Comparison of ENCODE assay signal across 1 cellular context in the genomic region with DNA sequence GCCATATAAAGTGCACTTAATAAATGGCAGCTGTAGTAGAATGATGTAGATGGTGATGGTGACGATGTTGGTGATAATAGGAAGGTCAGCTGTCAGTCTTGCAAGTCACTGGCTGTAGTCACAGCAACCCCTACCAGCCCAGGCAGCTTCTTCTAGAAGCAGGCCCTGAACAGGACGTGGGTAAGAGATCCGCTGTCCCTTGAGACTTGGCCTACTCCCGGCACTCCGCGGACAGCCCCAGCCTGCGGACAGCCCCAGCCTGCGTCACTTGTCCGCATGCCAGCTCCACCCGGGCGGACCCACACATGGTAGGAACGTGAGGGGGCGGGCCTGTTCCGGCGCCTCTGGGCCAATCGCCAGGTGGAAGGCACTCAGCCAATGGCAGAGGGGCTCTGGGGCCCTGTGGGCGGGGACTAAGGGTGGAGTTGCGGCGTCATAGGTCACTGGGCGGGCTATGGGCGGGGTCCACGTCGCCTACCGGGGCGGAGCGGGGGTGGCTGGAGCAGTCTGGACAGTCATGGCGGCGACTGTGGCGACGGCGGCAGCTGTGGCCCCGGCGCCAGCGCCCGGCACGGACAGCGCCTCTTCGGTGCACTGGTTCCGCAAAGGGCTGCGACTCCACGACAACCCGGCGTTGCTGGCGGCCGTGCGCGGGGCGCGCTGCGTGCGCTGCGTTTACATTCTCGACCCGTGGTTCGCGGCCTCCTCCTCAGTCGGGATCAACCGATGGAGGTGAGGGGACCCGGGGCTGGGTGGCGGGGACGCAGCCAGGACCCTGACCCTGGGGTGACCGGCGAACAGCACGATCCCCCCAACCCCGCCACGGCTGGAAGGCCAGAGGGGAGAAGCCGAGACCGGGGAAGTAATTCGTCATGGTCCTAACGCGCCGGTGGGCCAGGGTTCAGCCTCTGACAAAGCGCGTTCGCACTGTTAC.
TF ChIP-seq lines count a peak whose summit lies in the region.

A gene (plus strand): TSS at position 502 of the 934 bp plus-strand sequence. CDS start 16 bp downstream, at position 518.

TF ChIP-seq in K562, 482 proteins besides CTCF, POLR2A, EP300 and RAD21 (continued from another document and continues in another):
- TF ChIP-seq, protein P1, sequence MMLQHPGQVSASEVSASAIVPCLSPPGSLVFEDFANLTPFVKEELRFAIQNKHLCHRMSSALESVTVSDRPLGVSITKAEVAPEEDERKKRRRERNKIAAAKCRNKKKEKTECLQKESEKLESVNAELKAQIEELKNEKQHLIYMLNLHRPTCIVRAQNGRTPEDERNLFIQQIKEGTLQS (IDR thresholded peaks at IDR 0.05) = no peak; the same call in 1 of the 2 replicates
- TF ChIP-seq, protein P1 (CRISPR knock-in tag; conservative IDR thresholded peaks at IDR 0.05) = 0 out of 2 replicates have a peak, but pooled peaks have one; percentile 39
- no peak for TF ChIP-seq RFX7 (CRISPR knock-in tag; IDR thresholded peaks at IDR 0.05)
- TF ChIP-seq, protein P2, sequence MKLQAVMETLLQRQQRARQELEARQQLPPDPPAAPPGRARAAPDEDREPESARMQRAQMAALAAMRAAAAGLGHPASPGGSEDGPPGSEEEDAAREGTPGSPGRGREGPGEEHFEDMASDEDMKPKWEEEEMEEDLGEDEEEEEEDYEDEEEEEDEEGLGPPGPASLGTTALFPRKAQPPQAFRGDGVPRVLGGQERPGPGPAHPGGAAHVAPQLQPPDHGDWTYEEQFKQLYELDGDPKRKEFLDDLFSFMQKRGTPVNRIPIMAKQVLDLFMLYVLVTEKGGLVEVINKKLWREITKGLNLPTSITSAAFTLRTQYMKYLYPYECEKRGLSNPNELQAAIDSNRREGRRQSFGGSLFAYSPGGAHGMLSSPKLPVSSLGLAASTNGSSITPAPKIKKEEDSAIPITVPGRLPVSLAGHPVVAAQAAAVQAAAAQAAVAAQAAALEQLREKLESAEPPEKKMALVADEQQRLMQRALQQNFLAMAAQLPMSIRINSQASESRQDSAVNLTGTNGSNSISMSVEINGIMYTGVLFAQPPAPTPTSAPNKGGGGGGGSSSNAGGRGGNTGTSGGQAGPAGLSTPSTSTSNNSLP (IDR thresholded peaks at IDR 0.05; ENCODE audit: borderline replicate concordance, low read depth, low read length) = no peak
- peak; percentile 87 for TF ChIP-seq ZNF12 (CRISPR knock-in tag; IDR thresholded peaks at IDR 0.05)
- no peak for TF ChIP-seq LARP7 (IDR thresholded peaks at IDR 0.05)
- TF ChIP-seq, protein P3, sequence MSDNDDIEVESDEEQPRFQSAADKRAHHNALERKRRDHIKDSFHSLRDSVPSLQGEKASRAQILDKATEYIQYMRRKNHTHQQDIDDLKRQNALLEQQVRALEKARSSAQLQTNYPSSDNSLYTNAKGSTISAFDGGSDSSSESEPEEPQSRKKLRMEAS (CRISPR knock-in tag; IDR thresholded peaks at IDR 0.05) = peak; percentile 100
- TF ChIP-seq, protein P4, sequence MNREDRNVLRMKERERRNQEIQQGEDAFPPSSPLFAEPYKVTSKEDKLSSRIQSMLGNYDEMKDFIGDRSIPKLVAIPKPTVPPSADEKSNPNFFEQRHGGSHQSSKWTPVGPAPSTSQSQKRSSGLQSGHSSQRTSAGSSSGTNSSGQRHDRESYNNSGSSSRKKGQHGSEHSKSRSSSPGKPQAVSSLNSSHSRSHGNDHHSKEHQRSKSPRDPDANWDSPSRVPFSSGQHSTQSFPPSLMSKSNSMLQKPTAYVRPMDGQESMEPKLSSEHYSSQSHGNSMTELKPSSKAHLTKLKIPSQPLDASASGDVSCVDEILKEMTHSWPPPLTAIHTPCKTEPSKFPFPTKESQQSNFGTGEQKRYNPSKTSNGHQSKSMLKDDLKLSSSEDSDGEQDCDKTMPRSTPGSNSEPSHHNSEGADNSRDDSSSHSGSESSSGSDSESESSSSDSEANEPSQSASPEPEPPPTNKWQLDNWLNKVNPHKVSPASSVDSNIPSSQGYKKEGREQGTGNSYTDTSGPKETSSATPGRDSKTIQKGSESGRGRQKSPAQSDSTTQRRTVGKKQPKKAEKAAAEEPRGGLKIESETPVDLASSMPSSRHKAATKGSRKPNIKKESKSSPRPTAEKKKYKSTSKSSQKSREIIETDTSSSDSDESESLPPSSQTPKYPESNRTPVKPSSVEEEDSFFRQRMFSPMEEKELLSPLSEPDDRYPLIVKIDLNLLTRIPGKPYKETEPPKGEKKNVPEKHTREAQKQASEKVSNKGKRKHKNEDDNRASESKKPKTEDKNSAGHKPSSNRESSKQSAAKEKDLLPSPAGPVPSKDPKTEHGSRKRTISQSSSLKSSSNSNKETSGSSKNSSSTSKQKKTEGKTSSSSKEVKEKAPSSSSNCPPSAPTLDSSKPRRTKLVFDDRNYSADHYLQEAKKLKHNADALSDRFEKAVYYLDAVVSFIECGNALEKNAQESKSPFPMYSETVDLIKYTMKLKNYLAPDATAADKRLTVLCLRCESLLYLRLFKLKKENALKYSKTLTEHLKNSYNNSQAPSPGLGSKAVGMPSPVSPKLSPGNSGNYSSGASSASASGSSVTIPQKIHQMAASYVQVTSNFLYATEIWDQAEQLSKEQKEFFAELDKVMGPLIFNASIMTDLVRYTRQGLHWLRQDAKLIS (CRISPR knock-in tag; IDR thresholded peaks at IDR 0.05) = peak; percentile 92
- no peak for TF ChIP-seq HDAC8 (tag; IDR thresholded peaks at IDR 0.05)
- no peak for TF ChIP-seq SPI1 (IDR thresholded peaks at IDR 0.05; ENCODE audit: borderline replicate concordance, low read depth, low read length)
- TF ChIP-seq PRPF4 (IDR thresholded peaks at IDR 0.05; ENCODE audit: insufficient read depth, low read depth, low read length, poor library complexity, severe bottlenecking) = no peak
- no peak for TF ChIP-seq CBFA2T3 (IDR thresholded peaks at IDR 0.05)
- no peak for TF ChIP-seq NCOA1 (IDR thresholded peaks at IDR 0.05; ENCODE audit: low read depth)
- TF ChIP-seq ZFX (CRISPR knock-in tag; IDR thresholded peaks at IDR 0.05) = peak; percentile 98
- no peak for TF ChIP-seq ZNF695 (CRISPR knock-in tag; IDR thresholded peaks at IDR 0.05)
- TF ChIP-seq ELF1 (tag; IDR thresholded peaks at IDR 0.05) = no peak
- TF ChIP-seq CBX1 (IDR thresholded peaks at IDR 0.05; ENCODE audit: low read depth) = peak; percentile 66; the same call in 1 of the 2 replicates
- TF ChIP-seq NFYB (IDR thresholded peaks at IDR 0.05; ENCODE audit: extremely low read depth, insufficient read length) = peak; percentile 22
- TF ChIP-seq NFIC (IDR thresholded peaks at IDR 0.05) = peak; percentile 92
- TF ChIP-seq ZBED1 (IDR thresholded peaks at IDR 0.05) = no peak
- no peak for TF ChIP-seq SMARCA4 (IDR thresholded peaks at IDR 0.05)
- TF ChIP-seq NBN (IDR thresholded peaks at IDR 0.05; ENCODE audit: low read depth) = no peak; the same call in 1 of the 2 replicates
- no peak for TF ChIP-seq ZNF780A (CRISPR knock-in tag; IDR thresholded peaks at IDR 0.05)
- no peak for TF ChIP-seq ZBTB7A (IDR thresholded peaks at IDR 0.05; ENCODE audit: borderline replicate concordance, control insufficient read depth, low read depth, low read length)
- TF ChIP-seq PHF20 (IDR thresholded peaks at IDR 0.05; ENCODE audit: partially characterized antibody) = peak; percentile 30
- no peak for TF ChIP-seq CAMTA2 (CRISPR knock-in tag; conservative IDR thresholded peaks at IDR 0.05)
- TF ChIP-seq, protein P5, sequence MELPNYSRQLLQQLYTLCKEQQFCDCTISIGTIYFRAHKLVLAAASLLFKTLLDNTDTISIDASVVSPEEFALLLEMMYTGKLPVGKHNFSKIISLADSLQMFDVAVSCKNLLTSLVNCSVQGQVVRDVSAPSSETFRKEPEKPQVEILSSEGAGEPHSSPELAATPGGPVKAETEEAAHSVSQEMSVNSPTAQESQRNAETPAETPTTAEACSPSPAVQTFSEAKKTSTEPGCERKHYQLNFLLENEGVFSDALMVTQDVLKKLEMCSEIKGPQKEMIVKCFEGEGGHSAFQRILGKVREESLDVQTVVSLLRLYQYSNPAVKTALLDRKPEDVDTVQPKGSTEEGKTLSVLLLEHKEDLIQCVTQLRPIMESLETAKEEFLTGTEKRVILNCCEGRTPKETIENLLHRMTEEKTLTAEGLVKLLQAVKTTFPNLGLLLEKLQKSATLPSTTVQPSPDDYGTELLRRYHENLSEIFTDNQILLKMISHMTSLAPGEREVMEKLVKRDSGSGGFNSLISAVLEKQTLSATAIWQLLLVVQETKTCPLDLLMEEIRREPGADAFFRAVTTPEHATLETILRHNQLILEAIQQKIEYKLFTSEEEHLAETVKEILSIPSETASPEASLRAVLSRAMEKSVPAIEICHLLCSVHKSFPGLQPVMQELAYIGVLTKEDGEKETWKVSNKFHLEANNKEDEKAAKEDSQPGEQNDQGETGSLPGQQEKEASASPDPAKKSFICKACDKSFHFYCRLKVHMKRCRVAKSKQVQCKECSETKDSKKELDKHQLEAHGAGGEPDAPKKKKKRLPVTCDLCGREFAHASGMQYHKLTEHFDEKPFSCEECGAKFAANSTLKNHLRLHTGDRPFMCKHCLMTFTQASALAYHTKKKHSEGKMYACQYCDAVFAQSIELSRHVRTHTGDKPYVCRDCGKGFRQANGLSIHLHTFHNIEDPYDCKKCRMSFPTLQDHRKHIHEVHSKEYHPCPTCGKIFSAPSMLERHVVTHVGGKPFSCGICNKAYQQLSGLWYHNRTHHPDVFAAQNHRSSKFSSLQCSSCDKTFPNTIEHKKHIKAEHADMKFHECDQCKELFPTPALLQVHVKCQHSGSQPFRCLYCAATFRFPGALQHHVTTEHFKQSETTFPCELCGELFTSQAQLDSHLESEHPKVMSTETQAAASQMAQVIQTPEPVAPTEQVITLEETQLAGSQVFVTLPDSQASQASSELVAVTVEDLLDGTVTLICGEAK (IDR thresholded peaks at IDR 0.05) = peak; percentile 20; the same call in 1 of the 2 replicates
- TF ChIP-seq, protein P5 (CRISPR knock-in tag; IDR thresholded peaks at IDR 0.05) = no peak; the same call in 1 of the 2 replicates
- TF ChIP-seq, protein P6, sequence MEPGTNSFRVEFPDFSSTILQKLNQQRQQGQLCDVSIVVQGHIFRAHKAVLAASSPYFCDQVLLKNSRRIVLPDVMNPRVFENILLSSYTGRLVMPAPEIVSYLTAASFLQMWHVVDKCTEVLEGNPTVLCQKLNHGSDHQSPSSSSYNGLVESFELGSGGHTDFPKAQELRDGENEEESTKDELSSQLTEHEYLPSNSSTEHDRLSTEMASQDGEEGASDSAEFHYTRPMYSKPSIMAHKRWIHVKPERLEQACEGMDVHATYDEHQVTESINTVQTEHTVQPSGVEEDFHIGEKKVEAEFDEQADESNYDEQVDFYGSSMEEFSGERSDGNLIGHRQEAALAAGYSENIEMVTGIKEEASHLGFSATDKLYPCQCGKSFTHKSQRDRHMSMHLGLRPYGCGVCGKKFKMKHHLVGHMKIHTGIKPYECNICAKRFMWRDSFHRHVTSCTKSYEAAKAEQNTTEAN (CRISPR knock-in tag; IDR thresholded peaks at IDR 0.05) = peak; percentile 49; the same call in 1 of the 2 replicates
- TF ChIP-seq, protein P7, sequence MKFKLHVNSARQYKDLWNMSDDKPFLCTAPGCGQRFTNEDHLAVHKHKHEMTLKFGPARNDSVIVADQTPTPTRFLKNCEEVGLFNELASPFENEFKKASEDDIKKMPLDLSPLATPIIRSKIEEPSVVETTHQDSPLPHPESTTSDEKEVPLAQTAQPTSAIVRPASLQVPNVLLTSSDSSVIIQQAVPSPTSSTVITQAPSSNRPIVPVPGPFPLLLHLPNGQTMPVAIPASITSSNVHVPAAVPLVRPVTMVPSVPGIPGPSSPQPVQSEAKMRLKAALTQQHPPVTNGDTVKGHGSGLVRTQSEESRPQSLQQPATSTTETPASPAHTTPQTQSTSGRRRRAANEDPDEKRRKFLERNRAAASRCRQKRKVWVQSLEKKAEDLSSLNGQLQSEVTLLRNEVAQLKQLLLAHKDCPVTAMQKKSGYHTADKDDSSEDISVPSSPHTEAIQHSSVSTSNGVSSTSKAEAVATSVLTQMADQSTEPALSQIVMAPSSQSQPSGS (CRISPR knock-in tag; IDR thresholded peaks at IDR 0.05) = 0 out of 2 replicates have a peak, but pooled peaks have one; percentile 23
